Comparison of ENCODE assay signal across 30 cellular contexts in the genomic region with DNA sequence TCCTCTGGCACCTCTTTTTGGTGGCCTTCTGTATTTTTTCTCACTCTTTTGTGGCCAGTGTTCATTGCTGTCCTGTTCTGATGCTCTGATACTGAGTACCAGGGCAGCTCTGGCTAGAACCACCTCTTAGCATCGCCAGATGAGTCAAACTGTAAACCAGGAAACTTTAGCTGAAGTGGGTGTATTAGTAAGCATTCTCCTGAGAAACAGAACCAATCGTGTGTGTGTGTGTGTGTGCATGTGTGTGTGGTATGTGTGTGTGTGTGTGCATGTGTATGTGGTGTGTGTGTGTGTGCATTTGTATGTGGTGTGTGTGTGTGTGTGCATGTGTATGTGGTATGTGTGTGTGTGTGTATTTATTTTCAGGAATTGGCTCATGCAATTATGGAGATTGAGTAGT.
A peak's percentile ranks its signal among the peaks of the same experiment; 100 is the strongest.
DNase-seq lines count a peak whose midpoint lies in the region; ATAC-seq, FAIRE-seq and TF ChIP-seq lines count a peak whose summit lies in the region.
"Had no signal": no experiment of that assay in that cellular context is flagged by ENCODE, and none has a peak within 500 bp of the region (broad histone marks: within the 10 kb centered on the region; RNA-seq: fewer than 3 reads in every experiment).

No MANE protein-coding gene starts in this region.

- H3K27ac ChIP-seq in H1 (ENCODE audit: low read depth, low read length) (no peak overlapping the region), body of pancreas (no peak overlapping the region)
- H3K27ac ChIP-seq: C4-2B, heart left ventricle, KMS-11, psoas muscle, thoracic aorta, uterus had no signal

- DNase-seq in GM12891 (ENCODE audit: insufficient read length, low spot score): no peak
- DNase-seq in H1 (ENCODE audit: low read depth in 1 of 2, low spot score in 2 of 2): no peak
- no peak for DNase-seq in stimulated activated naive B cell treated with anti-CD40 and anti-IgM and Interleukin-4, amounts not matched to agents 10 μg/mL and 1 μg/mL and 100 μg/mL, for 72 hours
- no peak for DNase-seq in body of pancreas
- no peak for DNase-seq in SKM-1 (lab: John Stamatoyannopoulos, UW; ENCODE audit: unreplicated experiment)
- DNase-seq: activated CD4-positive, alpha-beta memory T cell treated with anti-CD3 and anti-CD28 coated beads, Interleukin-2, amount 10 ng/mL, durations not matched to agents 7 days and 5 days; activated CD4-positive, CD25-positive, alpha-beta regulatory T cell; activated naive CD8-positive, alpha-beta T cell treated with anti-CD3 and anti-CD28 coated beads, Interleukin-2, amount 10 ng/mL, durations not matched to agents 7 days and 5 days; cerebellar nuclear complex; EL; H9; heart left ventricle; left cardiac atrium; MV-4-11; naive B cell; NCI-H146; NCI-H446 treated with DMSO at 0.1 percent for 48 hours; nucleus accumbens; psoas muscle; Right ventricle myocardium superior; small intestine; stimulated activated naive CD4-positive, alpha-beta T cell; uterus had no signal

- no peak for TF ChIP-seq RAD21 in H1 (IDR thresholded peaks at IDR 0.05 in 1 of 2, conservative IDR thresholded peaks at IDR 0.05 in 1 of 2; ENCODE audit: low read depth in 2 of 2, low read length in 2 of 2)

- H3K9ac ChIP-seq in H1 (replicated peaks in 1 of 4; ENCODE audit: extremely low read depth in 1 of 4, low read depth in 3 of 4, low read length in 3 of 4): no peak overlapping the region
- H3K9ac ChIP-seq: KMS-11 had no signal

- no peak overlapping the region for H4K8ac ChIP-seq in H1 (ENCODE audit: extremely low read depth, insufficient read depth, low read length)

- H4K91ac ChIP-seq in H1 (replicated peaks; ENCODE audit: insufficient read length, low read length): peak overlapping the region; percentile 19

- no peak overlapping the region for H3K14ac ChIP-seq in H1 (ENCODE audit: insufficient read length)

- no peak for TF ChIP-seq EP300 in H1 (IDR thresholded peaks at IDR 0.05; ENCODE audit: borderline replicate concordance in 1 of 2, low read depth in 2 of 2, low read length in 2 of 2)

- intact Hi-C loops in body of pancreas (cut with DNase I): no loop called here

- H3K9me3 ChIP-seq in H1 (ENCODE audit: insufficient read depth in 2 of 2, low read depth in 1 of 2, low read length in 1 of 2) (no peaks in the 10 kb centered on the region), body of pancreas (no peaks in the 10 kb centered on the region)
- H3K9me3 ChIP-seq: heart left ventricle, psoas muscle, thoracic aorta, uterus had no signal

- no peaks in the 10 kb centered on the region for H3K36me3 Mint-ChIP-seq in stimulated activated naive B cell treated with anti-CD40 and anti-IgM and Interleukin-4, amounts not matched to agents 10 μg/mL and 1 μg/mL and 100 μg/mL, for 72 hours
- H3K36me3 Mint-ChIP-seq: activated naive CD8-positive, alpha-beta T cell treated with anti-CD3 and anti-CD28 coated beads, Interleukin-2, amount 10 ng/mL, durations not matched to agents 7 days and 5 days; naive B cell had no signal

- H3K27me3 ChIP-seq in H1 (replicated peaks in 1 of 4; ENCODE audit: control insufficient read depth in 3 of 4, extremely low read depth in 1 of 4, insufficient read depth in 3 of 4, low read length in 3 of 4) (peaks cover 8 to 50% (median 41%) of the 10 kb centered on the region in 4 experiments), body of pancreas (no peaks in the 10 kb centered on the region)
- H3K27me3 ChIP-seq: uterus had no signal

- POLR2A ChIA-PET in H1 (lab: Charles Lee; ENCODE audit: partially characterized antibody): no interaction called here

- H3K36me3 ChIP-seq in H1 (ENCODE audit: control insufficient read depth in 2 of 4, insufficient read depth in 4 of 4, low read length in 3 of 4) (no peaks in the 10 kb centered on the region), body of pancreas (replicated peaks in 1 of 2; ENCODE audit: insufficient read depth in 1 of 2, low read depth in 2 of 2) (no peaks in the 10 kb centered on the region)
- H3K36me3 ChIP-seq: heart left ventricle, thoracic aorta, uterus had no signal

- H3K4me1 ChIP-seq in H1 (replicated peaks in 1 of 4; ENCODE audit: control insufficient read depth in 3 of 4, insufficient read depth in 4 of 4, low read length in 3 of 4) (peaks cover 0 to 4% (median under 1%) of the 10 kb centered on the region in 4 experiments; a peak in 3 of 7 replicates), body of pancreas (no peaks in the 10 kb centered on the region)
- H3K4me1 ChIP-seq: heart left ventricle, psoas muscle, uterus had no signal

- TF ChIP-seq CTCF in H1 (IDR thresholded peaks at IDR 0.05; ENCODE audit: control extremely low read depth in 1 of 3, insufficient read depth in 1 of 3, low read depth in 1 of 3, low read length in 3 of 3) (no peak), body of pancreas (IDR thresholded peaks at IDR 0.05) (no peak)

- H2BK20ac ChIP-seq in H1 (ENCODE audit: low read length): no peak overlapping the region

- H2AFZ ChIP-seq in H1 (ENCODE audit: low read length): no peak overlapping the region

- H3K79me1 ChIP-seq in H1 (ENCODE audit: low read depth, low read length): no peaks in the 10 kb centered on the region

- no peak overlapping the region for H2AK5ac ChIP-seq in H1 (ENCODE audit: low read depth, low read length)

- H3K27ac Mint-ChIP-seq in stimulated activated naive B cell treated with anti-CD40 and anti-IgM and Interleukin-4, amounts not matched to agents 10 μg/mL and 1 μg/mL and 100 μg/mL, for 72 hours: no peak overlapping the region
- H3K27ac Mint-ChIP-seq: activated CD4-positive, alpha-beta memory T cell treated with anti-CD3 and anti-CD28 coated beads, Interleukin-2, amount 10 ng/mL, durations not matched to agents 7 days and 5 days; activated naive CD8-positive, alpha-beta T cell treated with anti-CD3 and anti-CD28 coated beads, Interleukin-2, amount 10 ng/mL, durations not matched to agents 7 days and 5 days; H9; naive B cell had no signal

- FAIRE-seq in GM12891 (lab: Jason Lieb, UNC) (peak; percentile 72), H1 (lab: Jason Lieb, UNC) (no peak)
- FAIRE-seq: endothelial cell of umbilical vein, HTR-8/SVneo, small intestine had no signal

- TF ChIP-seq POLR2A in GM12891 (IDR thresholded peaks at IDR 0.05; ENCODE audit: low read depth, low read length): no peak
- no peak for TF ChIP-seq POLR2A in H1 (IDR thresholded peaks at IDR 0.05; ENCODE audit: control extremely low read depth in 1 of 2, low read depth in 2 of 2, low read length in 2 of 2)
- no peak for TF ChIP-seq POLR2A in body of pancreas (IDR thresholded peaks at IDR 0.05)

- no peak overlapping the region for H3K4me3 Mint-ChIP-seq in stimulated activated naive B cell treated with anti-CD40 and anti-IgM and Interleukin-4, amounts not matched to agents 10 μg/mL and 1 μg/mL and 100 μg/mL, for 72 hours
- H3K4me3 Mint-ChIP-seq: activated CD4-positive, alpha-beta memory T cell treated with anti-CD3 and anti-CD28 coated beads, Interleukin-2, amount 10 ng/mL, durations not matched to agents 7 days and 5 days; activated naive CD8-positive, alpha-beta T cell treated with anti-CD3 and anti-CD28 coated beads, Interleukin-2, amount 10 ng/mL, durations not matched to agents 7 days and 5 days; H9; naive B cell had no signal

- no peak overlapping the region for H3K4me2 ChIP-seq in H1 (ENCODE audit: insufficient read depth in 1 of 2, low read depth in 2 of 2, low read length in 2 of 2)
- H3K4me2 ChIP-seq: KMS-11 had no signal

- H3K27me3 Mint-ChIP-seq in stimulated activated naive B cell treated with anti-CD40 and anti-IgM and Interleukin-4, amounts not matched to agents 10 μg/mL and 1 μg/mL and 100 μg/mL, for 72 hours: peaks cover 42 to 46% of the 10 kb centered on the region in 2 donors

- H3K56ac ChIP-seq in H1 (replicated peaks; ENCODE audit: insufficient read length, low read depth, low read length): no peak overlapping the region

- H4K5ac ChIP-seq in H1 (ENCODE audit: insufficient read length, low read depth, low read length): no peak overlapping the region

- H3K4me3 ChIP-seq in H1 (ENCODE audit: extremely low read depth in 1 of 4, insufficient read depth in 2 of 4, low read depth in 3 of 4, low read length in 4 of 4) (no peak overlapping the region), body of pancreas (no peak overlapping the region)
- H3K4me3 ChIP-seq: heart left ventricle, psoas muscle, thoracic aorta, uterus had no signal

- ATAC-seq in HG02610 (IDR thresholded peaks at IDR 0.05; ENCODE audit: unreplicated experiment) (peak; percentile 59), HG03378 (IDR thresholded peaks at IDR 0.05; ENCODE audit: unreplicated experiment) (no peak), body of pancreas (no peak)
- peak; percentile 33 to 61 for ATAC-seq in stimulated activated naive B cell treated with anti-CD40 and anti-IgM and Interleukin-4, amounts not matched to agents 10 μg/mL and 1 μg/mL and 100 μg/mL, for 72 hours (replicated peaks)
- ATAC-seq: heart left ventricle, left cardiac atrium had no signal

- no peak overlapping the region for H2BK15ac ChIP-seq in H1 (ENCODE audit: low read length)

- H3K23ac ChIP-seq in H1 (ENCODE audit: insufficient read length): no peak overlapping the region

- H3K4me1 Mint-ChIP-seq in stimulated activated naive B cell treated with anti-CD40 and anti-IgM and Interleukin-4, amounts not matched to agents 10 μg/mL and 1 μg/mL and 100 μg/mL, for 72 hours: peaks cover 15 to 18% of the 10 kb centered on the region in 2 donors
- H3K4me1 Mint-ChIP-seq: activated CD4-positive, alpha-beta memory T cell treated with anti-CD3 and anti-CD28 coated beads, Interleukin-2, amount 10 ng/mL, durations not matched to agents 7 days and 5 days; activated naive CD8-positive, alpha-beta T cell treated with anti-CD3 and anti-CD28 coated beads, Interleukin-2, amount 10 ng/mL, durations not matched to agents 7 days and 5 days had no signal

- H3K18ac ChIP-seq in H1 (ENCODE audit: extremely low read depth, low read length): no peak overlapping the region

- H4K20me1 ChIP-seq in H1 (replicated peaks in 1 of 2; ENCODE audit: control insufficient read depth in 1 of 2, insufficient read depth in 2 of 2, low read length in 2 of 2): no peaks in the 10 kb centered on the region

- no peaks in the 10 kb centered on the region for H3K79me2 ChIP-seq in H1 (ENCODE audit: control insufficient read depth in 1 of 2, insufficient read depth in 2 of 2, low read length in 2 of 2)

- CTCF ChIA-PET in H1 (lab: Charles Lee; ENCODE audit: partially characterized antibody): interaction anchor here (0.6 to 1.4 kb wide), 2 partner anchors 11 to 1150 kb away, joined by 3 to 4 read pairs; no protein-coding TSS in a partner anchor

- H2BK12ac ChIP-seq in H1 (ENCODE audit: low read depth, low read length): no peak overlapping the region

- peaks cover 2% of the 10 kb centered on the region; the same call in 1 of the 2 replicates for H3K23me2 ChIP-seq in H1 (ENCODE audit: low read depth, low read length)

- H2BK5ac ChIP-seq in H1 (ENCODE audit: low read depth, low read length): no peak overlapping the region

- H2BK120ac ChIP-seq in H1 (replicated peaks; ENCODE audit: low read depth, low read length): no peak overlapping the region

- H3K9me3 Mint-ChIP-seq in stimulated activated naive B cell treated with anti-CD40 and anti-IgM and Interleukin-4, amounts not matched to agents 10 μg/mL and 1 μg/mL and 100 μg/mL, for 72 hours: no peaks in the 10 kb centered on the region
- H3K9me3 Mint-ChIP-seq: activated CD4-positive, alpha-beta memory T cell treated with anti-CD3 and anti-CD28 coated beads, Interleukin-2, amount 10 ng/mL, durations not matched to agents 7 days and 5 days; activated naive CD8-positive, alpha-beta T cell treated with anti-CD3 and anti-CD28 coated beads, Interleukin-2, amount 10 ng/mL, durations not matched to agents 7 days and 5 days; H9 had no signal

- no peak overlapping the region for H3K4ac ChIP-seq in H1 (replicated peaks; ENCODE audit: insufficient read length, low read depth, low read length)

- WGBS in H1 (ENCODE audit: extremely low coverage in 1 of 2, insufficient coverage in 1 of 2, insufficient read length in 1 of 2, insufficient replicate concordance in 2 of 2, low coverage in 1 of 2, low lambda C conversion rate in 2 of 2, missing lambda C conversion rate in 1 of 2), 2 experiments: 100% methylated on average over 2 of the region's 2 CpGs; no CpG with 5 or more reads in 1 of the 2 experiments
- 51 to 70% methylated on average over 2 of the region's 2 CpGs for WGBS in body of pancreas, 2 donors

Comparison
In these comparisons a context has a peak if more than half of its experiments do, and no peak if none do; other contexts are left out.
1. ATAC-seq: peak in HG02610 (single experiment) and stimulated activated naive B cell treated with anti-CD40 and anti-IgM and Interleukin-4, amounts not matched to agents 10 μg/mL and 1 μg/mL and 100 μg/mL, for 72 hours (2 of 2); none in HG03378 (single experiment) and body of pancreas (single experiment).